ENCODE assay signal across 8 cellular contexts in the genomic region with DNA sequence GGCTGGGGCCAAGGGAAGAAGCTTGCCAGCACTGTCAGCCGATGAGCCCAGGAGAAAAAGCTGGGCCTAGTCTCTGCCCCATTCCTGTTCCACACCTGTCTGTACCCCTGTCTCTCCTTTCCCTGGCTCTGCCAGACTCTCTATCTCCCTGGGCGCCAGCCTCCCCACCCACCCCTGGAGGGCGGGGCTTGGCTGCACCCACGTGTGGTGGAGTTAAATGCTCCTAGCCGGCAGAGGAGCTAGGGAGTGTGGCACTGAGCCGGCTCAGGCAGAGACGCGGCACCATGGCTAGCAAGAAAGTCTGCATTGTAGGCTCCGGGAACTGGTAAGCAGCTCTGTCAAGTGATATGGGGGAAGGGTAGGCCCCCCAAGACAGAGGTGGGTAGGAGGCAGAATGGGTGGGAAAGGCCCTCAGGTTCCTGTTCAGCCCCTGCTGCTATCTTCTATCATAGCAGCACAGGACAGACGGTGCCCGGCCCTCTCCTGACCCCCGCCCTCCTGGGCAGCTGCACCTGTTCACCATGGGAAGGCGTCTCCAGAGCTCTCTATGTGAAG. TPM values are rescaled to one million over a fixed set of nuclear protein-coding genes. Genes with fewer than 3 reads are reported as not detected.
DNase-seq lines count a peak whose midpoint lies in the region; ATAC-seq and TF ChIP-seq lines count a peak whose summit lies in the region.

A gene (plus strand): TSS at position 242 of the 555 bp plus-strand sequence. CDS start 43 bp downstream, at position 285.

- H3K27me3 ChIP-seq in ascending aorta: no peaks in the 10 kb centered on the region

- peaks cover 6% of the 10 kb centered on the region in 2 donors for H3K4me1 ChIP-seq in ascending aorta

- DNase-seq in DMS79 (lab: John Stamatoyannopoulos, UW) (peak; percentile 81), NCI-H187 treated with DMSO at 0.1 percent for 48 hours (lab: John Stamatoyannopoulos, UW) (peak; percentile 44), ascending aorta (ENCODE audit: low spot score in 2 of 2) (peak in 1 of 2 donors; percentile 74), hippocampal formation (lab: John Stamatoyannopoulos, UW) (peak; percentile 35 to 45), sciatic nerve (ENCODE audit: low spot score) (peak; percentile 75), NOMO-1 treated with DMSO at 0.1 percent for 48 hours (lab: John Stamatoyannopoulos, UW; ENCODE audit: unreplicated experiment) (no peak)
- no peak for DNase-seq in effector CD8-positive, alpha-beta T cell (lab: John Stamatoyannopoulos, UW)

- intact Hi-C loops in ascending aorta (cut with DNase I) (no loop called here), sciatic nerve (cut with DNase I) (no loop called here)

- TF ChIP-seq CTCF in ascending aorta (IDR thresholded peaks at IDR 0.05): peak in 1 of 3 experiments; percentile 5

- peaks cover 14 to 24% of the 10 kb centered on the region in 2 donors for H3K36me3 ChIP-seq in ascending aorta

- peak; percentile 81 for ATAC-seq in sciatic nerve
- ATAC-seq in GM21381 (IDR thresholded peaks at IDR 0.05; ENCODE audit: unreplicated experiment): no peak

- no peaks in the 10 kb centered on the region for H3K9me3 ChIP-seq in ascending aorta

- peak within 1 kb of the TSS in 1 of 2 donors; percentile 5 for H3K27ac ChIP-seq in ascending aorta

- no peak within 1 kb of the TSS for H3K4me3 ChIP-seq in ascending aorta

RNA-seq across cellular contexts. Expression of the gene that starts here (rescaled TPM):
- total RNA-seq in ascending aorta (12.2 TPM), sciatic nerve (32.2 TPM)

Comparison
In these comparisons a context has a peak if more than half of its experiments do, and no peak if none do; other contexts are left out.
1. DNase-seq: peak in DMS79 (single experiment), NCI-H187 treated with DMSO at 0.1 percent for 48 hours (single experiment), hippocampal formation (2 of 2) and sciatic nerve (single experiment); none in effector CD8-positive, alpha-beta T cell (single experiment) and NOMO-1 treated with DMSO at 0.1 percent for 48 hours (single experiment).